ENCODE assay signal across 2 cellular contexts in genomic region chr1:106492876-106493275, GRCh38.
TF ChIP-seq lines count a peak whose summit lies in the region.

No MANE protein-coding gene starts in this region.

TF ChIP-seq in HepG2, 621 proteins besides CTCF, POLR2A, EP300 and RAD21:
- no peak for TF ChIP-seq ZNF263 (CRISPR knock-in tag; IDR thresholded peaks at IDR 0.05)
- no peak for TF ChIP-seq ZNF280B (CRISPR knock-in tag; IDR thresholded peaks at IDR 0.05; ENCODE audit: borderline replicate concordance)
- TF ChIP-seq ZNF562 (CRISPR knock-in tag; IDR thresholded peaks at IDR 0.05; ENCODE audit: borderline replicate concordance) = no peak
- no peak for TF ChIP-seq MYC (CRISPR knock-in tag; IDR thresholded peaks at IDR 0.05; ENCODE audit: borderline replicate concordance)
- TF ChIP-seq KDM4B (CRISPR knock-in tag; IDR thresholded peaks at IDR 0.05) = no peak
- no peak for TF ChIP-seq DBP (CRISPR knock-in tag; IDR thresholded peaks at IDR 0.05; ENCODE audit: not compliant biosample characterization)
- no peak for TF ChIP-seq ETV6 (CRISPR knock-in tag; conservative IDR thresholded peaks at IDR 0.05)
- no peak for TF ChIP-seq NKX3-1 (CRISPR knock-in tag; IDR thresholded peaks at IDR 0.05)
- no peak for TF ChIP-seq ATAD3A (CRISPR knock-in tag; IDR thresholded peaks at IDR 0.05)
- TF ChIP-seq ZEB1 (IDR thresholded peaks at IDR 0.05; ENCODE audit: insufficient replicate concordance, low read depth) = no peak
- TF ChIP-seq ZSCAN9 (CRISPR knock-in tag; IDR thresholded peaks at IDR 0.05; ENCODE audit: borderline replicate concordance) = no peak
- TF ChIP-seq U2AF1 (optimal IDR thresholded peaks at IDR 0.05; ENCODE audit: low read depth, low read length) = no peak
- no peak for TF ChIP-seq ZUFSP (CRISPR knock-in tag; IDR thresholded peaks at IDR 0.05; ENCODE audit: borderline replicate concordance)
- TF ChIP-seq TP53 (CRISPR knock-in tag; conservative IDR thresholded peaks at IDR 0.05) = no peak
- TF ChIP-seq CSRNP1 (CRISPR knock-in tag; IDR thresholded peaks at IDR 0.05) = no peak
- TF ChIP-seq EED (CRISPR knock-in tag; IDR thresholded peaks at IDR 0.05) = no peak
- TF ChIP-seq ZIK1 (CRISPR knock-in tag; IDR thresholded peaks at IDR 0.05; ENCODE audit: borderline replicate concordance, low read depth) = no peak
- no peak for TF ChIP-seq ZNF281 (CRISPR knock-in tag; IDR thresholded peaks at IDR 0.05; ENCODE audit: borderline replicate concordance)
- TF ChIP-seq ZNF253 (CRISPR knock-in tag; IDR thresholded peaks at IDR 0.05; ENCODE audit: borderline replicate concordance) = no peak

TF ChIP-seq in GM12878, 131 proteins besides CTCF, POLR2A, EP300 and RAD21:
- TF ChIP-seq PAX5 (IDR thresholded peaks at IDR 0.05; ENCODE audit: borderline replicate concordance, low read depth, low read length) = no peak
- TF ChIP-seq NR2F1 (conservative IDR thresholded peaks at IDR 0.05) = no peak
- TF ChIP-seq E2F8 (IDR thresholded peaks at IDR 0.05; ENCODE audit: low read depth, partially characterized antibody) = no peak
- no peak for TF ChIP-seq STAT3 (IDR thresholded peaks at IDR 0.05; ENCODE audit: low read depth, low read length)
- TF ChIP-seq BACH1 (IDR thresholded peaks at IDR 0.05; ENCODE audit: borderline replicate concordance) = no peak
- no peak for TF ChIP-seq ZNF24 (IDR thresholded peaks at IDR 0.05)
TF ChIP-seq in GM12878: peak in this region for 0.
